Comparison of ENCODE assay signal across 8 cellular contexts in genomic region chr10:31758495-31758894, GRCh38.
DNase-seq lines count a peak whose midpoint lies in the region; ATAC-seq and TF ChIP-seq lines count a peak whose summit lies in the region.

No MANE protein-coding gene starts in this region.

- DNase-seq in T-helper 1 cell: no peak
- DNase-seq in activated B cell treated with CpG ODN at 0.5 μM for 24 hours: no peak
- peak; percentile 74 for DNase-seq in right atrium auricular region (ENCODE audit: low spot score)
- DNase-seq in stimulated activated effector memory CD8-positive, alpha-beta T cell treated with anti-CD3 and anti-CD28 coated beads, Interleukin-12 subunit alpha, Interleukin-12 subunit beta, amount 100 ng/mL, for 72 hours (ENCODE audit: low spot score in 2 of 2): no peak
- DNase-seq in prostate gland (ENCODE audit: low spot score): no peak

- POLR2A ChIA-PET in activated B cell treated with CpG ODN at 0.5 μM for 24 hours (lab: Charles Lee): no interaction called here

- no peaks in the 10 kb centered on the region for H3K27me3 Mint-ChIP-seq in T-helper 1 cell treated with Interleukin-12 subunit alpha and Interleukin-12 subunit beta and Interleukin-4 antibody, amounts not matched to agents 30 μg/mL and 1 μg/mL, for 36 hours (ENCODE audit: low read depth)
- H3K27me3 Mint-ChIP-seq in activated B cell treated with CpG ODN at 0.5 μM for 24 hours: no peaks in the 10 kb centered on the region

- intact Hi-C loops in activated B cell treated with CpG ODN at 0.5 μM for 24 hours (cut with micrococcal nuclease) (loop anchor here (5.0 kb wide), 1 partner anchor 1231 kb away; no protein-coding TSS in a partner anchor), prostate gland (cut with DNase I) (loop anchor here (5.0 kb wide), 1 partner anchor 51 kb away; no protein-coding TSS in a partner anchor)

- H3K9me3 Mint-ChIP-seq in T-helper 1 cell treated with Interleukin-12 subunit alpha and Interleukin-12 subunit beta and Interleukin-4 antibody, amounts not matched to agents 30 μg/mL and 1 μg/mL, for 36 hours: no peaks in the 10 kb centered on the region
- H3K9me3 Mint-ChIP-seq in activated B cell treated with CpG ODN at 0.5 μM for 24 hours: no peaks in the 10 kb centered on the region
- H3K9me3 Mint-ChIP-seq in stimulated activated effector memory CD8-positive, alpha-beta T cell treated with anti-CD3 and anti-CD28 coated beads, Interleukin-12 subunit alpha, Interleukin-12 subunit beta, amount 100 ng/mL, for 72 hours: no peaks in the 10 kb centered on the region

- no peaks in the 10 kb centered on the region for H3K36me3 Mint-ChIP-seq in T-helper 1 cell treated with Interleukin-12 subunit alpha and Interleukin-12 subunit beta and Interleukin-4 antibody, amounts not matched to agents 30 μg/mL and 1 μg/mL, for 36 hours (ENCODE audit: low read depth)
- peaks cover 3% of the 10 kb centered on the region for H3K36me3 Mint-ChIP-seq in activated B cell treated with CpG ODN at 0.5 μM for 24 hours (ENCODE audit: low read depth)
- peaks cover 13% of the 10 kb centered on the region for H3K36me3 Mint-ChIP-seq in stimulated activated effector memory CD8-positive, alpha-beta T cell treated with anti-CD3 and anti-CD28 coated beads, Interleukin-12 subunit alpha, Interleukin-12 subunit beta, amount 100 ng/mL, for 72 hours

- no peak overlapping the region for H3K27ac Mint-ChIP-seq in T-helper 1 cell treated with Interleukin-12 subunit alpha and Interleukin-12 subunit beta and Interleukin-4 antibody, amounts not matched to agents 30 μg/mL and 1 μg/mL, for 36 hours
- H3K27ac Mint-ChIP-seq in activated B cell treated with CpG ODN at 0.5 μM for 24 hours: no peak overlapping the region
- peak overlapping the region; percentile 98 for H3K27ac Mint-ChIP-seq in stimulated activated effector memory CD8-positive, alpha-beta T cell treated with anti-CD3 and anti-CD28 coated beads, Interleukin-12 subunit alpha, Interleukin-12 subunit beta, amount 100 ng/mL, for 72 hours

- peaks cover 11% of the 10 kb centered on the region for H3K4me1 Mint-ChIP-seq in T-helper 1 cell treated with Interleukin-12 subunit alpha and Interleukin-12 subunit beta and Interleukin-4 antibody, amounts not matched to agents 30 μg/mL and 1 μg/mL, for 36 hours (ENCODE audit: low read depth)
- peaks cover 20% of the 10 kb centered on the region for H3K4me1 Mint-ChIP-seq in activated B cell treated with CpG ODN at 0.5 μM for 24 hours
- H3K4me1 Mint-ChIP-seq in stimulated activated effector memory CD8-positive, alpha-beta T cell treated with anti-CD3 and anti-CD28 coated beads, Interleukin-12 subunit alpha, Interleukin-12 subunit beta, amount 100 ng/mL, for 72 hours: peaks cover 14% of the 10 kb centered on the region

- no peaks in the 10 kb centered on the region for H3K27me3 ChIP-seq in right atrium auricular region
- H3K27me3 ChIP-seq in prostate gland (replicated peaks; ENCODE audit: insufficient read depth): no peaks in the 10 kb centered on the region

- H3K4me1 ChIP-seq in right atrium auricular region (peaks cover 0 to 37% of the 10 kb centered on the region in 2 donors), prostate gland (replicated peaks) (peaks cover 7% of the 10 kb centered on the region)

- no peak for ATAC-seq in activated B cell treated with CpG ODN at 0.5 μM for 24 hours (ENCODE audit: low read depth)
- ATAC-seq in stimulated activated effector memory CD8-positive, alpha-beta T cell treated with anti-CD3 and anti-CD28 coated beads, Interleukin-12 subunit alpha, Interleukin-12 subunit beta, amount 100 ng/mL, for 72 hours: no peak
- ATAC-seq in HG03565 (IDR thresholded peaks at IDR 0.05; ENCODE audit: unreplicated experiment): no peak
- ATAC-seq in GM18909 (IDR thresholded peaks at IDR 0.05; ENCODE audit: poor library complexity, unreplicated experiment): no peak

- H3K27ac ChIP-seq in right atrium auricular region (peak overlapping the region; percentile 98 to 99), prostate gland (no peak overlapping the region)

- CTCF ChIA-PET in activated B cell treated with CpG ODN at 0.5 μM for 24 hours (lab: Charles Lee): no interaction called here

- 74% methylated on average over 5 of the region's 5 CpGs for WGBS in prostate gland

- H3K36me3 ChIP-seq in right atrium auricular region (no peaks in the 10 kb centered on the region), prostate gland (no peaks in the 10 kb centered on the region)

- peak overlapping the region; percentile 25 for H3K4me3 Mint-ChIP-seq in T-helper 1 cell treated with Interleukin-12 subunit alpha and Interleukin-12 subunit beta and Interleukin-4 antibody, amounts not matched to agents 30 μg/mL and 1 μg/mL, for 36 hours
- H3K4me3 Mint-ChIP-seq in activated B cell treated with CpG ODN at 0.5 μM for 24 hours: peak overlapping the region; percentile 41
- peak overlapping the region; percentile 89 for H3K4me3 Mint-ChIP-seq in stimulated activated effector memory CD8-positive, alpha-beta T cell treated with anti-CD3 and anti-CD28 coated beads, Interleukin-12 subunit alpha, Interleukin-12 subunit beta, amount 100 ng/mL, for 72 hours

- H3K9me3 ChIP-seq in right atrium auricular region (no peaks in the 10 kb centered on the region), prostate gland (no peaks in the 10 kb centered on the region)

- H3K4me3 ChIP-seq in right atrium auricular region (no peak overlapping the region), prostate gland (no peak overlapping the region)

- TF ChIP-seq POLR2A in prostate gland (IDR thresholded peaks at IDR 0.05): no peak

- TF ChIP-seq CTCF in activated B cell treated with CpG ODN at 0.5 μM for 24 hours (IDR thresholded peaks at IDR 0.05): no peak
- TF ChIP-seq CTCF in right atrium auricular region (IDR thresholded peaks at IDR 0.05): no peak
- no peak for TF ChIP-seq CTCF in prostate gland (IDR thresholded peaks at IDR 0.05)

Comparison
In these comparisons a context has a peak if more than half of its experiments do, and no peak if none do; other contexts are left out.
1. H3K4me3 Mint-ChIP-seq: peak in every context shown above with its lines; median percentile 89 in stimulated activated effector memory CD8-positive, alpha-beta T cell treated with anti-CD3 and anti-CD28 coated beads, Interleukin-12 subunit alpha, Interleukin-12 subunit beta, amount 100 ng/mL, for 72 hours; 41 in activated B cell treated with CpG ODN at 0.5 μM for 24 hours; 25 in T-helper 1 cell treated with Interleukin-12 subunit alpha and Interleukin-12 subunit beta and Interleukin-4 antibody, amounts not matched to agents 30 μg/mL and 1 μg/mL, for 36 hours.
2. H3K27ac ChIP-seq: peak in right atrium auricular region (2 of 2); none in prostate gland (0 of 2).